14 cellular contexts compared by ENCODE assay signal in genomic region chr22:46750861-46751260, GRCh38. TPM values are rescaled to one million over a fixed set of nuclear protein-coding genes. Genes with fewer than 3 reads are reported as not detected.
DNase-seq lines count a peak whose midpoint lies in the region; ATAC-seq and TF ChIP-seq lines count a peak whose summit lies in the region.
"Had no signal": no experiment of that assay in that cellular context is flagged by ENCODE, and none has a peak within 500 bp of the region (broad histone marks: within the 10 kb centered on the region; RNA-seq: fewer than 3 reads in every experiment).

No MANE protein-coding gene starts in this region.

- H3K9me3 Mint-ChIP-seq in activated T-cell treated with anti-CD3 and anti-CD28 coated beads, Interleukin-2, amount 50 U/mL, for 72 hours = no peaks in the 10 kb centered on the region
- no peaks in the 10 kb centered on the region for H3K9me3 Mint-ChIP-seq in central memory CD8-positive, alpha-beta T cell

- H3K27ac ChIP-seq in right lobe of liver = peak overlapping the region in 1 of 3 donors; percentile 49
- H3K27ac ChIP-seq in thyroid gland = peak overlapping the region in 1 of 3 donors; percentile 69

- no peak for TF ChIP-seq CTCF in right lobe of liver (IDR thresholded peaks at IDR 0.05)
- no peak for TF ChIP-seq CTCF in thyroid gland (IDR thresholded peaks at IDR 0.05)

- TF ChIP-seq POLR2A in right lobe of liver (IDR thresholded peaks at IDR 0.05) = no peak
- TF ChIP-seq POLR2A in thyroid gland (IDR thresholded peaks at IDR 0.05) = no peak

- H3K9me3 ChIP-seq in right lobe of liver = no peaks in the 10 kb centered on the region
- no peaks in the 10 kb centered on the region for H3K9me3 ChIP-seq in thyroid gland
- H3K9me3 ChIP-seq in HAP-1 = peaks cover 4% of the 10 kb centered on the region; the same call in 1 of the 2 replicates

- in situ Hi-C loops in HAP-1 (cut with MboI; ENCODE audit: low sequenced_read_pairs) = no loop called here

- H3K4me1 Mint-ChIP-seq in activated T-cell treated with anti-CD3 and anti-CD28 coated beads, Interleukin-2, amount 50 U/mL, for 72 hours (ENCODE audit: low read depth) = peaks cover 37% of the 10 kb centered on the region
- H3K4me1 Mint-ChIP-seq in central memory CD8-positive, alpha-beta T cell = peaks cover 29% of the 10 kb centered on the region
- H3K4me1 Mint-ChIP-seq: H9 had no signal

- DNase-seq in activated T-cell treated with anti-CD3 and anti-CD28 coated beads, Interleukin-2, amount 50 U/mL, for 72 hours = no peak
- DNase-seq in activated T-cell treated with anti-CD3 and anti-CD28 coated beads, Interleukin-2, amount 50 U/mL, for 1 hour = no peak
- DNase-seq in central memory CD8-positive, alpha-beta T cell (ENCODE audit: low spot score in 2 of 2) = no peak
- DNase-seq in right lobe of liver = peak; percentile 71 to 79 (median 72)
- DNase-seq in thyroid gland = peak; percentile 94 to 96
- DNase-seq in HAP-1 (ENCODE audit: low spot score in 2 of 2) = no peak
- DNase-seq in posterior vena cava (ENCODE audit: low spot score) = no peak
- DNase-seq: activated CD4-positive, CD25-positive, alpha-beta regulatory T cell treated with anti-CD3 and anti-CD28 coated beads, Interleukin-2, amount 50 U/mL, for 72 hours; EL; H9; NCI-H1436 treated with DMSO at 0.1 percent for 48 hours; stimulated activated CD4-positive, alpha-beta T cell treated with anti-CD3 and anti-CD28 coated beads, Interleukin-12 subunit alpha, Interleukin-12 subunit beta, amount 100 ng/mL, for 4 hours had no signal

- H3K4me1 ChIP-seq in right lobe of liver (peaks cover 0 to 56% (median 28%) of the 10 kb centered on the region in 4 donors), thyroid gland (peaks cover 9 to 56% of the 10 kb centered on the region in 2 donors), HAP-1 (no peaks in the 10 kb centered on the region)

- no peaks in the 10 kb centered on the region for H3K36me3 Mint-ChIP-seq in activated T-cell treated with anti-CD3 and anti-CD28 coated beads, Interleukin-2, amount 50 U/mL, for 72 hours (ENCODE audit: insufficient read depth in 2 of 2)
- H3K36me3 Mint-ChIP-seq in central memory CD8-positive, alpha-beta T cell (ENCODE audit: insufficient read depth) = peaks cover 8% of the 10 kb centered on the region

- H3K4me3 ChIP-seq in right lobe of liver (no peak overlapping the region), thyroid gland (replicated peaks in 1 of 3) (no peak overlapping the region), HAP-1 (no peak overlapping the region)

- no peak for ATAC-seq in activated T-cell treated with anti-CD3 and anti-CD28 coated beads, Interleukin-2, amount 50 U/mL, for 72 hours (replicated peaks in 1 of 2)
- ATAC-seq in central memory CD8-positive, alpha-beta T cell (replicated peaks; ENCODE audit: extremely low read depth, poor library complexity, severe bottlenecking) = no peak
- ATAC-seq in right lobe of liver = peak; percentile 2 to 19 (median 8)
- no peak for ATAC-seq in GM19324 (IDR thresholded peaks at IDR 0.05; ENCODE audit: low FRiP score, unreplicated experiment)
- ATAC-seq: SK-N-SH treated with all-trans-retinoic acid at 6 μM for 48 hours had no signal

- peak overlapping the region; percentile 59 for H3K27ac Mint-ChIP-seq in activated T-cell treated with anti-CD3 and anti-CD28 coated beads, Interleukin-2, amount 50 U/mL, for 72 hours
- peak overlapping the region; percentile 97 for H3K27ac Mint-ChIP-seq in central memory CD8-positive, alpha-beta T cell (ENCODE audit: low read depth)

- H3K4me3 Mint-ChIP-seq in activated T-cell treated with anti-CD3 and anti-CD28 coated beads, Interleukin-2, amount 50 U/mL, for 72 hours = no peak overlapping the region
- H3K4me3 Mint-ChIP-seq in central memory CD8-positive, alpha-beta T cell = no peak overlapping the region

- WGBS in right lobe of liver (ENCODE audit: insufficient coverage, low coverage, low lambda C conversion rate, missing lambda C conversion rate) = 0% methylated on average over 2 of the region's 12 CpGs
- 21 to 27% methylated on average over 10 to 12 of the region's 12 CpGs for WGBS in thyroid gland, 2 donors

- no peaks in the 10 kb centered on the region for H3K27me3 Mint-ChIP-seq in activated T-cell treated with anti-CD3 and anti-CD28 coated beads, Interleukin-2, amount 50 U/mL, for 72 hours (ENCODE audit: low read depth)
- H3K27me3 Mint-ChIP-seq in central memory CD8-positive, alpha-beta T cell = no peaks in the 10 kb centered on the region

- intact Hi-C loops in right lobe of liver (cut with DNase I) (no loop called here), thyroid gland (cut with DNase I) (no loop called here), posterior vena cava (cut with DNase I) (no loop called here)

- no peaks in the 10 kb centered on the region for H3K36me3 ChIP-seq in right lobe of liver
- H3K36me3 ChIP-seq in thyroid gland = no peaks in the 10 kb centered on the region
- no peaks in the 10 kb centered on the region for H3K36me3 ChIP-seq in HAP-1 (replicated peaks)

- H3K27me3 ChIP-seq in right lobe of liver (no peaks in the 10 kb centered on the region), thyroid gland (no peaks in the 10 kb centered on the region), HAP-1 (ENCODE audit: low read depth) (peaks cover 22% of the 10 kb centered on the region)

RNA-seq across cellular contexts. Expression of gene TBC1D22A, which starts 11.6 kb away (rescaled TPM):
- total RNA-seq in activated T-cell treated with anti-CD3 and anti-CD28 coated beads, Interleukin-2, amount 50 U/mL, for 72 hours = 10 to 100 TPM; 29.5 to 34.8 TPM
- total RNA-seq in right lobe of liver (10 to 100 TPM; 10.9 to 18.1 (median 14.0) TPM), thyroid gland (10 to 100 TPM; 26.7 to 34.6 (median 33.2) TPM), posterior vena cava (10 to 100 TPM; 19.3 to 21.7 TPM)

RNA-seq across cellular contexts. Expression of gene CERK, which starts 12.8 kb away (rescaled TPM):
- 10 to 100 TPM; 38.6 to 53.1 TPM for total RNA-seq in activated T-cell treated with anti-CD3 and anti-CD28 coated beads, Interleukin-2, amount 50 U/mL, for 72 hours
- total RNA-seq in right lobe of liver (10 to 100 TPM in 5 of 6 experiments, 1 to 10 TPM in 1; 9.6 to 27.5 (median 18.5) TPM), thyroid gland (10 to 100 TPM; 74.6 to 84.7 (median 81.5) TPM), posterior vena cava (10 to 100 TPM; 25.4 to 36.4 TPM)

Comparison
In these comparisons a context has a peak if more than half of its experiments do, and no peak if none do; other contexts are left out.
1. ATAC-seq: peak in right lobe of liver (4 of 4); none in activated T-cell treated with anti-CD3 and anti-CD28 coated beads, Interleukin-2, amount 50 U/mL, for 72 hours (0 of 2), central memory CD8-positive, alpha-beta T cell (single experiment) and GM19324 (single experiment).
2. DNase-seq: peak in right lobe of liver (3 of 3) and thyroid gland (2 of 2); none in activated T-cell treated with anti-CD3 and anti-CD28 coated beads, Interleukin-2, amount 50 U/mL, for 72 hours (0 of 2), activated T-cell treated with anti-CD3 and anti-CD28 coated beads, Interleukin-2, amount 50 U/mL, for 1 hour (single experiment), central memory CD8-positive, alpha-beta T cell (0 of 2), HAP-1 (0 of 2) and posterior vena cava (single experiment).